Comparison of ENCODE assay signal across 3 cellular contexts in the genomic region with DNA sequence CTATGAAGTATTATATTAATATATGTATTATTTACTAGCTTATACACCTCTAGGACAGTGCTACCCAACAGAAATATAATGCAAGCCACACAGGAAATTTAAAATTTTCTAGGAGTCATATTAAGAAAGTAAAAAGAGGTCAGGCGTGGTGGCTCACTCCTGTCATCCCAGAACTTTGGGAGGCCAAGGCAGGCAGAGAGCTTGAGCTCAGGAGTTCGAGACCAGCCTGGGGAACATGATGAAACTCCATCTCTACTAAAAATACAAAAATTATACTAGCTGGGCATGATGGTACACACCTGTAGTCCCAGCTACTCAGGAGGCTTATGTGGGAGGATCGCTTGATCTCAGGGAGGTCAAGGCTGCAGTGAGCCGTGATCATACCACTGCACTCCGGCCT.
TF ChIP-seq lines count a peak whose summit lies in the region.

No MANE protein-coding gene starts in this region.

TF ChIP-seq in IMR-90, 13 proteins besides CTCF, POLR2A, EP300 and RAD21:
- TF ChIP-seq SMC3 (IDR thresholded peaks at IDR 0.05; ENCODE audit: low read depth, low read length): no peak
- TF ChIP-seq MAFK (IDR thresholded peaks at IDR 0.05; ENCODE audit: low read depth, low read length): no peak
- TF ChIP-seq CHD1 (IDR thresholded peaks at IDR 0.05; ENCODE audit: low read depth, low read length): no peak
- no peak for TF ChIP-seq RFX5 (IDR thresholded peaks at IDR 0.05; ENCODE audit: low read depth, low read length)
- TF ChIP-seq FOS (IDR thresholded peaks at IDR 0.05; ENCODE audit: low read depth, low read length): no peak
- TF ChIP-seq RCOR1 (IDR thresholded peaks at IDR 0.05; ENCODE audit: insufficient replicate concordance, low read length): no peak
- TF ChIP-seq BHLHE40 (IDR thresholded peaks at IDR 0.05; ENCODE audit: low read depth, low read length): no peak

TF ChIP-seq in GM12878, 131 proteins besides CTCF, POLR2A, EP300 and RAD21:
- TF ChIP-seq MAX (IDR thresholded peaks at IDR 0.05; ENCODE audit: low read depth, low read length) (no peak), TCF7 (IDR thresholded peaks at IDR 0.05; ENCODE audit: borderline replicate concordance) (no peak), MTA3 (IDR thresholded peaks at IDR 0.05; ENCODE audit: borderline replicate concordance, low read length) (no peak), NR2F1 (conservative IDR thresholded peaks at IDR 0.05) (no peak), NR2C1 (IDR thresholded peaks at IDR 0.05) (0 out of 2 replicates have a peak, but pooled peaks have one; percentile 2), PAX8 (IDR thresholded peaks at IDR 0.05) (no peak), RB1 (IDR thresholded peaks at IDR 0.05; ENCODE audit: borderline replicate concordance) (no peak), NFXL1 (IDR thresholded peaks at IDR 0.05; ENCODE audit: borderline replicate concordance) (peak; percentile 83), MXI1 (IDR thresholded peaks at IDR 0.05; ENCODE audit: low read depth, low read length) (no peak)
- TF ChIP-seq, protein P1, sequence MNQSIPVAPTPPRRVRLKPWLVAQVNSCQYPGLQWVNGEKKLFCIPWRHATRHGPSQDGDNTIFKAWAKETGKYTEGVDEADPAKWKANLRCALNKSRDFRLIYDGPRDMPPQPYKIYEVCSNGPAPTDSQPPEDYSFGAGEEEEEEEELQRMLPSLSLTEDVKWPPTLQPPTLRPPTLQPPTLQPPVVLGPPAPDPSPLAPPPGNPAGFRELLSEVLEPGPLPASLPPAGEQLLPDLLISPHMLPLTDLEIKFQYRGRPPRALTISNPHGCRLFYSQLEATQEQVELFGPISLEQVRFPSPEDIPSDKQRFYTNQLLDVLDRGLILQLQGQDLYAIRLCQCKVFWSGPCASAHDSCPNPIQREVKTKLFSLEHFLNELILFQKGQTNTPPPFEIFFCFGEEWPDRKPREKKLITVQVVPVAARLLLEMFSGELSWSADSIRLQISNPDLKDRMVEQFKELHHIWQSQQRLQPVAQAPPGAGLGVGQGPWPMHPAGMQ (IDR thresholded peaks at IDR 0.05; ENCODE audit: borderline replicate concordance): no peak
- TF ChIP-seq, protein P2, sequence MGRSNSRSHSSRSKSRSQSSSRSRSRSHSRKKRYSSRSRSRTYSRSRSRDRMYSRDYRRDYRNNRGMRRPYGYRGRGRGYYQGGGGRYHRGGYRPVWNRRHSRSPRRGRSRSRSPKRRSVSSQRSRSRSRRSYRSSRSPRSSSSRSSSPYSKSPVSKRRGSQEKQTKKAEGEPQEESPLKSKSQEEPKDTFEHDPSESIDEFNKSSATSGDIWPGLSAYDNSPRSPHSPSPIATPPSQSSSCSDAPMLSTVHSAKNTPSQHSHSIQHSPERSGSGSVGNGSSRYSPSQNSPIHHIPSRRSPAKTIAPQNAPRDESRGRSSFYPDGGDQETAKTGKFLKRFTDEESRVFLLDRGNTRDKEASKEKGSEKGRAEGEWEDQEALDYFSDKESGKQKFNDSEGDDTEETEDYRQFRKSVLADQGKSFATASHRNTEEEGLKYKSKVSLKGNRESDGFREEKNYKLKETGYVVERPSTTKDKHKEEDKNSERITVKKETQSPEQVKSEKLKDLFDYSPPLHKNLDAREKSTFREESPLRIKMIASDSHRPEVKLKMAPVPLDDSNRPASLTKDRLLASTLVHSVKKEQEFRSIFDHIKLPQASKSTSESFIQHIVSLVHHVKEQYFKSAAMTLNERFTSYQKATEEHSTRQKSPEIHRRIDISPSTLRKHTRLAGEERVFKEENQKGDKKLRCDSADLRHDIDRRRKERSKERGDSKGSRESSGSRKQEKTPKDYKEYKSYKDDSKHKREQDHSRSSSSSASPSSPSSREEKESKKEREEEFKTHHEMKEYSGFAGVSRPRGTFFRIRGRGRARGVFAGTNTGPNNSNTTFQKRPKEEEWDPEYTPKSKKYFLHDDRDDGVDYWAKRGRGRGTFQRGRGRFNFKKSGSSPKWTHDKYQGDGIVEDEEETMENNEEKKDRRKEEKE (IDR thresholded peaks at IDR 0.05): no peak

TF ChIP-seq in GM23338, 12 proteins besides CTCF, POLR2A, EP300 and RAD21:
- no peak for TF ChIP-seq ZNF114 (CRISPR knock-in tag; IDR thresholded peaks at IDR 0.05)
- TF ChIP-seq JUNB (IDR thresholded peaks at IDR 0.05; ENCODE audit: unreplicated experiment): no peak
- TF ChIP-seq ZNF331 (CRISPR knock-in tag; IDR thresholded peaks at IDR 0.05; ENCODE audit: low read depth): no peak
- no peak for TF ChIP-seq EZH2 (IDR thresholded peaks at IDR 0.05; ENCODE audit: low read depth, unreplicated experiment)
- no peak for TF ChIP-seq ZNF462 (CRISPR knock-in tag; IDR thresholded peaks at IDR 0.05)
- TF ChIP-seq STAT1 (IDR thresholded peaks at IDR 0.05; ENCODE audit: unreplicated experiment): no peak
- TF ChIP-seq EZH2phosphoT487 (IDR thresholded peaks at IDR 0.05; ENCODE audit: unreplicated experiment): no peak
